1 cellular context compared by ENCODE assay signal in genomic region chr6:137451926-137452325, GRCh38.
A peak's percentile ranks its signal among the peaks of the same experiment; 100 is the strongest.
TF ChIP-seq lines count a peak whose summit lies in the region.

No MANE protein-coding gene starts in this region.

TF ChIP-seq in IMR-90, 13 proteins besides CTCF, POLR2A, EP300 and RAD21 (continued from another document):
- peak; percentile 58; the same call in 1 of the 2 replicates for TF ChIP-seq FOS (IDR thresholded peaks at IDR 0.05; ENCODE audit: low read depth, low read length)
